ENCODE assay signal across 8 cellular contexts in the genomic region with DNA sequence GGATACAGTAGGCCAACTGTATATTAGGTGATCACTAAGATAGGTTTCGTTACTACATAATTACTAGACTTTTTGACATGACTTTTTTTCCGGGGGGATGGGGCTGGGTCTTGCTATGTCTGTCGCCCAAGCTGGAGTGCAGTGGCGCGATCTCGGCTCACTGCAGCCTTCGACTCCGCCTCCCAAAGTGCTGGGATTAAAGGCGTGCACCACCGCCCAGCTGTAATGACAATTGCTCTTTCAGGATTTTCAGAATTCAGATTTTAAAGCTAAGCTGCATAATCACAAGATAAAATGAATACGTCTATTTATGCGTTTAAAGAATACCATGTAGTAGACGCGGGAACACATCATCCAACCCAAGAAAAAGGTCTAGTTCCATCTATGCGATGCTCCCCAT. TPM values are rescaled to one million over a fixed set of nuclear protein-coding genes. Genes with fewer than 3 reads are reported as not detected.
DNase-seq lines count a peak whose midpoint lies in the region; ATAC-seq lines count a peak whose summit lies in the region.

No MANE protein-coding gene starts in this region.

- no peaks in the 10 kb centered on the region for H3K9me3 Mint-ChIP-seq in activated CD8-positive, alpha-beta memory T cell treated with anti-CD3 and anti-CD28 coated beads, Interleukin-2, amount 10 ng/mL, durations not matched to agents 7 days and 5 days (ENCODE audit: low read depth)
- H3K9me3 Mint-ChIP-seq in activated T-helper 1 cell treated with anti-CD3 and anti-CD28 coated beads, Interleukin-12 subunit alpha, Interleukin-12 subunit beta, Interleukin-2, Interleukin-4 antibody, amounts not matched to agents 30 ng/mL and 10 ng/mL and 1 ng/mL, durations not matched to agents 14 hours and 24 hours and 36 hours: no peaks in the 10 kb centered on the region
- no peaks in the 10 kb centered on the region for H3K9me3 Mint-ChIP-seq in stimulated activated naive CD8-positive, alpha-beta T cell treated with anti-CD3 and anti-CD28 coated beads, Interleukin-15, amount 100 ng/mL, for 72 hours

- peak overlapping the region; percentile 95 for H3K4me3 ChIP-seq in iPS-18c (ENCODE audit: insufficient read depth, low read depth, low read length)

- CTCF ChIA-PET in activated CD8-positive, alpha-beta memory T cell treated with anti-CD3 and anti-CD28 coated beads, Interleukin-2, amount 10 ng/mL, durations not matched to agents 7 days and 5 days (lab: Charles Lee): interaction anchor here (0.8 to 1.6 kb wide), 5 partner anchors 13 to 61 kb away, joined by 3 to 4 read pairs (median 3); a partner anchor contains a TSS

- H3K27ac Mint-ChIP-seq in activated CD8-positive, alpha-beta memory T cell treated with anti-CD3 and anti-CD28 coated beads, Interleukin-2, amount 10 ng/mL, durations not matched to agents 7 days and 5 days: peak overlapping the region; percentile 97
- H3K27ac Mint-ChIP-seq in activated T-helper 1 cell treated with anti-CD3 and anti-CD28 coated beads, Interleukin-12 subunit alpha, Interleukin-12 subunit beta, Interleukin-2, Interleukin-4 antibody, amounts not matched to agents 30 ng/mL and 10 ng/mL and 1 ng/mL, durations not matched to agents 14 hours and 24 hours and 36 hours: peak overlapping the region; percentile 99
- peak overlapping the region; percentile 96 to 98 for H3K27ac Mint-ChIP-seq in stimulated activated naive CD8-positive, alpha-beta T cell treated with anti-CD3 and anti-CD28 coated beads, Interleukin-15, amount 100 ng/mL, for 72 hours

- no peaks in the 10 kb centered on the region for H3K9me3 ChIP-seq in iPS-18c (ENCODE audit: control insufficient read depth, insufficient read depth, low read length)

- H3K27me3 Mint-ChIP-seq in activated CD8-positive, alpha-beta memory T cell treated with anti-CD3 and anti-CD28 coated beads, Interleukin-2, amount 10 ng/mL, durations not matched to agents 7 days and 5 days: no peaks in the 10 kb centered on the region
- H3K27me3 Mint-ChIP-seq in activated T-helper 1 cell treated with anti-CD3 and anti-CD28 coated beads, Interleukin-12 subunit alpha, Interleukin-12 subunit beta, Interleukin-2, Interleukin-4 antibody, amounts not matched to agents 30 ng/mL and 10 ng/mL and 1 ng/mL, durations not matched to agents 14 hours and 24 hours and 36 hours (ENCODE audit: insufficient read depth): no peaks in the 10 kb centered on the region
- H3K27me3 Mint-ChIP-seq in stimulated activated naive CD8-positive, alpha-beta T cell treated with anti-CD3 and anti-CD28 coated beads, Interleukin-15, amount 100 ng/mL, for 72 hours: no peaks in the 10 kb centered on the region

- H3K36me3 Mint-ChIP-seq in activated CD8-positive, alpha-beta memory T cell treated with anti-CD3 and anti-CD28 coated beads, Interleukin-2, amount 10 ng/mL, durations not matched to agents 7 days and 5 days: peaks cover 60% of the 10 kb centered on the region
- peaks cover 48% of the 10 kb centered on the region for H3K36me3 Mint-ChIP-seq in activated T-helper 1 cell treated with anti-CD3 and anti-CD28 coated beads, Interleukin-12 subunit alpha, Interleukin-12 subunit beta, Interleukin-2, Interleukin-4 antibody, amounts not matched to agents 30 ng/mL and 10 ng/mL and 1 ng/mL, durations not matched to agents 14 hours and 24 hours and 36 hours (ENCODE audit: low read depth)

- peak overlapping the region; percentile 95 for H3K4me3 Mint-ChIP-seq in activated CD8-positive, alpha-beta memory T cell treated with anti-CD3 and anti-CD28 coated beads, Interleukin-2, amount 10 ng/mL, durations not matched to agents 7 days and 5 days
- H3K4me3 Mint-ChIP-seq in activated T-helper 1 cell treated with anti-CD3 and anti-CD28 coated beads, Interleukin-12 subunit alpha, Interleukin-12 subunit beta, Interleukin-2, Interleukin-4 antibody, amounts not matched to agents 30 ng/mL and 10 ng/mL and 1 ng/mL, durations not matched to agents 14 hours and 24 hours and 36 hours: peak overlapping the region; percentile 96
- peak overlapping the region; percentile 96 for H3K4me3 Mint-ChIP-seq in stimulated activated naive CD8-positive, alpha-beta T cell treated with anti-CD3 and anti-CD28 coated beads, Interleukin-15, amount 100 ng/mL, for 72 hours

- peak; percentile 51 for DNase-seq in activated CD8-positive, alpha-beta memory T cell treated with anti-CD3 and anti-CD28 coated beads, Interleukin-2, amount 10 ng/mL, durations not matched to agents 7 days and 5 days
- DNase-seq in activated CD8-positive, alpha-beta memory T cell treated with anti-CD3 and anti-CD28 coated beads, Interleukin-2, amount 50 U/mL, for 48 hours: no peak
- no peak for DNase-seq in activated T-helper 1 cell treated with anti-CD3 and anti-CD28 coated beads, Interleukin-12 subunit alpha, Interleukin-12 subunit beta, Interleukin-2, Interleukin-4 antibody, amounts not matched to agents 30 ng/mL and 10 ng/mL and 1 ng/mL, durations not matched to agents 14 hours and 24 hours and 36 hours (ENCODE audit: low spot score)
- DNase-seq in stimulated activated naive CD8-positive, alpha-beta T cell treated with anti-CD3 and anti-CD28 coated beads, Interleukin-15, amount 100 ng/mL, for 72 hours: peak in 1 of 2 donors; percentile 21
- DNase-seq in NCI-H187 (lab: John Stamatoyannopoulos, UW): no peak
- no peak for DNase-seq in NCI-H2107 (lab: John Stamatoyannopoulos, UW)
- DNase-seq in NCI-H446 treated with DMSO at 0.1 percent for 48 hours (lab: John Stamatoyannopoulos, UW): no peak

- ATAC-seq in activated CD8-positive, alpha-beta memory T cell treated with anti-CD3 and anti-CD28 coated beads, Interleukin-2, amount 10 ng/mL, durations not matched to agents 7 days and 5 days: no peak
- ATAC-seq in stimulated activated naive CD8-positive, alpha-beta T cell treated with anti-CD3 and anti-CD28 coated beads, Interleukin-15, amount 100 ng/mL, for 72 hours: no peak

- intact Hi-C loops in activated T-helper 1 cell treated with anti-CD3 and anti-CD28 coated beads, Interleukin-12 subunit alpha, Interleukin-12 subunit beta, Interleukin-2, Interleukin-4 antibody, amounts not matched to agents 30 ng/mL and 10 ng/mL and 1 ng/mL, durations not matched to agents 14 hours and 24 hours and 36 hours (cut with micrococcal nuclease): loop anchor here (1.0 kb wide), 1 partner anchor 8 kb away; a partner anchor contains a TSS

- H3K4me1 Mint-ChIP-seq in activated CD8-positive, alpha-beta memory T cell treated with anti-CD3 and anti-CD28 coated beads, Interleukin-2, amount 10 ng/mL, durations not matched to agents 7 days and 5 days: peaks cover 67% of the 10 kb centered on the region
- peaks cover 71% of the 10 kb centered on the region for H3K4me1 Mint-ChIP-seq in activated T-helper 1 cell treated with anti-CD3 and anti-CD28 coated beads, Interleukin-12 subunit alpha, Interleukin-12 subunit beta, Interleukin-2, Interleukin-4 antibody, amounts not matched to agents 30 ng/mL and 10 ng/mL and 1 ng/mL, durations not matched to agents 14 hours and 24 hours and 36 hours (ENCODE audit: low read depth)
- H3K4me1 Mint-ChIP-seq in stimulated activated naive CD8-positive, alpha-beta T cell treated with anti-CD3 and anti-CD28 coated beads, Interleukin-15, amount 100 ng/mL, for 72 hours: peaks cover 71% of the 10 kb centered on the region

RNA-seq across cellular contexts. Expression of a gene that starts 1.0 kb away (rescaled TPM):
- 10 to 100 TPM; 60.8 to 75.8 TPM for total RNA-seq in activated CD8-positive, alpha-beta memory T cell treated with anti-CD3 and anti-CD28 coated beads, Interleukin-2, amount 10 ng/mL, durations not matched to agents 7 days and 5 days
- 76.0 and 78.9 TPM in 2 replicates for total RNA-seq in activated T-helper 1 cell treated with anti-CD3 and anti-CD28 coated beads, Interleukin-12 subunit alpha, Interleukin-12 subunit beta, Interleukin-2, Interleukin-4 antibody, amounts not matched to agents 30 ng/mL and 10 ng/mL and 1 ng/mL, durations not matched to agents 14 hours and 24 hours and 36 hours

RNA-seq across cellular contexts. Expression of a gene that starts 8.2 kb away (rescaled TPM):
- 10 to 100 TPM; 22.0 to 26.4 TPM for total RNA-seq in activated CD8-positive, alpha-beta memory T cell treated with anti-CD3 and anti-CD28 coated beads, Interleukin-2, amount 10 ng/mL, durations not matched to agents 7 days and 5 days
- total RNA-seq in activated T-helper 1 cell treated with anti-CD3 and anti-CD28 coated beads, Interleukin-12 subunit alpha, Interleukin-12 subunit beta, Interleukin-2, Interleukin-4 antibody, amounts not matched to agents 30 ng/mL and 10 ng/mL and 1 ng/mL, durations not matched to agents 14 hours and 24 hours and 36 hours: 19.9 and 21.1 TPM in 2 replicates

RNA-seq across cellular contexts. Expression of a gene that starts 22.3 kb away (rescaled TPM):
- not detected for total RNA-seq in activated CD8-positive, alpha-beta memory T cell treated with anti-CD3 and anti-CD28 coated beads, Interleukin-2, amount 10 ng/mL, durations not matched to agents 7 days and 5 days
- total RNA-seq in activated T-helper 1 cell treated with anti-CD3 and anti-CD28 coated beads, Interleukin-12 subunit alpha, Interleukin-12 subunit beta, Interleukin-2, Interleukin-4 antibody, amounts not matched to agents 30 ng/mL and 10 ng/mL and 1 ng/mL, durations not matched to agents 14 hours and 24 hours and 36 hours: not detected in 2 replicates

RNA-seq across cellular contexts. Expression of a gene that starts 59.7 kb away (rescaled TPM):
- total RNA-seq in activated CD8-positive, alpha-beta memory T cell treated with anti-CD3 and anti-CD28 coated beads, Interleukin-2, amount 10 ng/mL, durations not matched to agents 7 days and 5 days: 10 to 100 TPM; 66.1 to 88.2 TPM
- total RNA-seq in activated T-helper 1 cell treated with anti-CD3 and anti-CD28 coated beads, Interleukin-12 subunit alpha, Interleukin-12 subunit beta, Interleukin-2, Interleukin-4 antibody, amounts not matched to agents 30 ng/mL and 10 ng/mL and 1 ng/mL, durations not matched to agents 14 hours and 24 hours and 36 hours: 193 and 202 TPM in 2 replicates
